ENCODE assay signal across 30 cellular contexts in genomic region chr22:32686354-32686753, GRCh38.
"Had no signal": no experiment of that assay in that cellular context is flagged by ENCODE, and none has a peak within 500 bp of the region (broad histone marks: within the 10 kb centered on the region; RNA-seq: fewer than 3 reads in every experiment).

No MANE protein-coding gene starts in this region.

- H3K36me3 Mint-ChIP-seq: activated naive CD4-positive, alpha-beta T cell treated with anti-CD3 and anti-CD28 coated beads, Interleukin-2, amount 50 U/mL, for 24 hours; activated naive CD8-positive, alpha-beta T cell treated with anti-CD3 and anti-CD28 coated beads, Interleukin-2, amount 10 ng/mL, durations not matched to agents 7 days and 5 days had no signal

- H3K4me1 ChIP-seq: Peyer's patch had no signal

- H3K4me3 Mint-ChIP-seq: activated CD4-positive, alpha-beta T cell treated with anti-CD3 and anti-CD28 coated beads, Interleukin-2, amount 10 ng/mL, durations not matched to agents 24 days and 14 days; activated CD8-positive, alpha-beta T cell treated with anti-CD3 and anti-CD28 coated beads for 36 hours; activated naive CD4-positive, alpha-beta T cell treated with anti-CD3 and anti-CD28 coated beads, Interleukin-2, amount 50 U/mL, for 24 hours; activated naive CD8-positive, alpha-beta T cell treated with anti-CD3 and anti-CD28 coated beads, Interleukin-2, amount 10 ng/mL, durations not matched to agents 7 days and 5 days; activated T-cell treated with anti-CD3 and anti-CD28 coated beads, Interleukin-2, amount 50 U/mL, for 24 hours; brain; T-helper 1 cell treated with Interleukin-12 subunit alpha and Interleukin-12 subunit beta and Interleukin-4 antibody, amounts not matched to agents 30 μg/mL and 1 μg/mL, for 36 hours; T-helper 2 cell treated with Interferon-gamma antibody and Interleukin-4, amounts not matched to agents 5 μg/mL and 100 μg/mL, for 36 hours had no signal

- H3K27ac ChIP-seq: Peyer's patch, SJSA1 had no signal

- H3K9ac ChIP-seq: SK-N-SH had no signal

- H3K27ac Mint-ChIP-seq: activated CD4-positive, alpha-beta T cell treated with anti-CD3 and anti-CD28 coated beads, Interleukin-2, amount 10 ng/mL, durations not matched to agents 24 days and 14 days; activated CD8-positive, alpha-beta T cell treated with anti-CD3 and anti-CD28 coated beads for 36 hours; activated naive CD4-positive, alpha-beta T cell treated with anti-CD3 and anti-CD28 coated beads, Interleukin-2, amount 50 U/mL, for 24 hours; activated naive CD8-positive, alpha-beta T cell treated with anti-CD3 and anti-CD28 coated beads, Interleukin-2, amount 10 ng/mL, durations not matched to agents 7 days and 5 days; activated T-cell treated with anti-CD3 and anti-CD28 coated beads, Interleukin-2, amount 50 U/mL, for 24 hours; activated T-helper 2 cell treated with anti-CD3 and anti-CD28 coated beads, Interferon-gamma antibody, Interleukin-2, Interleukin-4, amounts not matched to agents 10 μg/mL and 5 μg/mL and 100 μg/mL, durations not matched to agents 14 hours and 24 hours and 36 hours; brain; T-helper 1 cell treated with Interleukin-12 subunit alpha and Interleukin-12 subunit beta and Interleukin-4 antibody, amounts not matched to agents 30 μg/mL and 1 μg/mL, for 36 hours; T-helper 2 cell treated with Interferon-gamma antibody and Interleukin-4, amounts not matched to agents 5 μg/mL and 100 μg/mL, for 36 hours had no signal

- DNase-seq: activated CD4-positive, alpha-beta T cell treated with anti-CD3 and anti-CD28 coated beads, Interleukin-2, amount 10 ng/mL, durations not matched to agents 24 days and 14 days; activated CD4-positive, alpha-beta T cell treated with anti-CD3 and anti-CD28 coated beads, Interleukin-2, amount 50 U/mL, for 4 hours; activated CD8-positive, alpha-beta T cell treated with anti-CD3 and anti-CD28 coated beads for 36 hours; activated gamma-delta T cell; activated naive CD4-positive, alpha-beta T cell treated with Interleukin-2 at 50 U/mL for 16 hours; activated naive CD8-positive, alpha-beta T cell treated with anti-CD3 and anti-CD28 coated beads, Interleukin-2, amount 10 ng/mL, durations not matched to agents 7 days and 5 days; activated T-cell treated with anti-CD3 and anti-CD28 coated beads, Interleukin-2, amount 50 U/mL, for 24 hours; central memory CD4-positive, alpha-beta T cell; Kasumi-1; KG1; MG63; NCI-H1048; NCI-H1105 treated with DMSO at 0.1 percent for 48 hours; NCI-H1436; NCI-H1694; NCI-H1930; NCI-H2227 treated with DMSO at 0.1 percent for 48 hours; NCI-H524 treated with DMSO at 0.1 percent for 48 hours; NK-92 treated with Interleukin-12 subunit alpha and Interleukin-12 subunit beta, amount 100 ng/mL, for 24 hours; PC-3; Peyer's patch; RPMI8226; SHP77 treated with DMSO at 0.1 percent for 48 hours; SK-N-SH had no signal

- H3K9me3 Mint-ChIP-seq: activated CD4-positive, alpha-beta T cell treated with anti-CD3 and anti-CD28 coated beads, Interleukin-2, amount 10 ng/mL, durations not matched to agents 24 days and 14 days; activated CD8-positive, alpha-beta T cell treated with anti-CD3 and anti-CD28 coated beads for 36 hours; activated naive CD4-positive, alpha-beta T cell treated with anti-CD3 and anti-CD28 coated beads, Interleukin-2, amount 50 U/mL, for 24 hours; activated naive CD8-positive, alpha-beta T cell treated with anti-CD3 and anti-CD28 coated beads, Interleukin-2, amount 10 ng/mL, durations not matched to agents 7 days and 5 days; activated T-cell treated with anti-CD3 and anti-CD28 coated beads, Interleukin-2, amount 50 U/mL, for 24 hours; activated T-helper 2 cell treated with anti-CD3 and anti-CD28 coated beads, Interferon-gamma antibody, Interleukin-2, Interleukin-4, amounts not matched to agents 10 μg/mL and 5 μg/mL and 100 μg/mL, durations not matched to agents 14 hours and 24 hours and 36 hours; T-helper 1 cell treated with Interleukin-12 subunit alpha and Interleukin-12 subunit beta and Interleukin-4 antibody, amounts not matched to agents 30 μg/mL and 1 μg/mL, for 36 hours; T-helper 2 cell treated with Interferon-gamma antibody and Interleukin-4, amounts not matched to agents 5 μg/mL and 100 μg/mL, for 36 hours had no signal

- H3K27me3 ChIP-seq: MG63, Peyer's patch, SJSA1 had no signal

- H3K4me3 ChIP-seq: MG63, Peyer's patch, SJSA1 had no signal

- H3K36me3 ChIP-seq: MG63, Peyer's patch, SJSA1 had no signal

- H3K4me2 ChIP-seq: SK-N-SH had no signal

- ATAC-seq: activated CD8-positive, alpha-beta T cell treated with anti-CD3 and anti-CD28 coated beads for 36 hours; PC-3 had no signal

- H3K4me1 Mint-ChIP-seq: activated CD4-positive, alpha-beta T cell treated with anti-CD3 and anti-CD28 coated beads, Interleukin-2, amount 10 ng/mL, durations not matched to agents 24 days and 14 days; activated naive CD4-positive, alpha-beta T cell treated with anti-CD3 and anti-CD28 coated beads, Interleukin-2, amount 50 U/mL, for 24 hours; activated naive CD8-positive, alpha-beta T cell treated with anti-CD3 and anti-CD28 coated beads, Interleukin-2, amount 10 ng/mL, durations not matched to agents 7 days and 5 days had no signal

- H3K9me3 ChIP-seq: MG63, Peyer's patch, SJSA1, SK-N-SH had no signal
